In the genomic region with DNA sequence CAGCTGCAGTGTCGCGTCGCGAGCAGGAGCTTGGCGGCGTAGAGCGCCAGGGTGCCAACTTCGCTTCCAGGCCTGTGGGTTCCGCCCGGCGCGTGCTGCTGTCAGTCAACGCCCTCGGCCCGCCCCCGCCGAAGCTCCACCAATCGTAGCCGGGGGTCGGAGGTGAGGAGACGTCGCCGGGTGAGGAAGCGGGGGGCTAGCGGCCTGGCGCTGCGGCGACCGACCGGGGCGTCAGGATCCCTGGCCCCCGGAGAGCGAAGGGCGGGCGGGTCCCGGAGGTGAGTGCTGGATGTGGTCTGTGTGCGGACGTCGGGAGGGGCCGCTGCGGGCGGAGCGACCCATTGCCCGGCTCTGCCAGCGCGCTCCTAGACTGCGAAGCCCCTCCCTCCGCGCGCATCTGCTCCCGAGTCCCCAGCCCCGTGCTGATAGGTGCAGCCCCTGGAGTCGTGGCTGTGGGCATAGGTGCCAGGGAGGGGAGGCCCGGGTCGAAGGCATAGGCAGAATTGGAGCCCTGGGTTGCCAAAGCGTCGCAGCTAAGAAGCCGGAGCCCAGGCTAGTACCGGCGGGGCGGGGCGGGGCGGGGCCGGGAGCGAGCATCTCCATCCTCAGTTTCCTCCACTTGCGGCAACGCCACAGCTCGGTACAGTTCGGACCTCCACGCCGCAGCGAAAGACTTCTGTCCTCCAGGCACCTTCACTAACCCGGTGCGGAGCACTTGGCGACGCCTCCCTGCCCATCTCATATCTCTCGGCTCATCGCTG, we compare ENCODE assay signal across 8 cellular contexts. TPM values are rescaled to one million over a fixed set of nuclear protein-coding genes. Genes with fewer than 3 reads are reported as not detected.
DNase-seq lines count a peak whose midpoint lies in the region; ATAC-seq and TF ChIP-seq lines count a peak whose summit lies in the region.

A gene (plus strand): TSS at position 165 of the 761 bp plus-strand sequence. CDS start 6,386 bp downstream, outside the sequence.

- WGBS in lower leg skin, 2 donors = 1 to 2% methylated on average over 8 to 44 of the region's 78 CpGs

- H3K27ac Mint-ChIP-seq in CD14-positive monocyte = peak within 1 kb of the TSS; percentile 83 to 93 (median 91)

- intact Hi-C loops in CD14-positive monocyte (cut with micrococcal nuclease) = loop anchor here in 1 of 2 donors (5.0 to 10.0 kb wide), 2 partner anchors 52 to 204 kb away; a partner anchor contains a TSS
- intact Hi-C loops in dorsolateral prefrontal cortex (cut with DNase I) = loop anchor here (2.0 to 5.0 kb wide), 4 partner anchors 46 to 92 kb away; a partner anchor contains a TSS
- intact Hi-C loops in lower leg skin (cut with DNase I; ENCODE audit: low total_unique reads) = no loop called here

- H3K9me3 Mint-ChIP-seq in CD14-positive monocyte = no peaks in the 10 kb centered on the region

- H3K4me3 ChIP-seq in dorsolateral prefrontal cortex = peak within 1 kb of the TSS; percentile 62 to 98 (median 92)
- H3K4me3 ChIP-seq in lower leg skin (ENCODE audit: low read depth, poor library complexity, severe bottlenecking) = peak within 1 kb of the TSS; percentile 86

- ATAC-seq in GM19395 (IDR thresholded peaks at IDR 0.05; ENCODE audit: unreplicated experiment) (peak; percentile 93), HG03558 (IDR thresholded peaks at IDR 0.05; ENCODE audit: extremely low read depth, unreplicated experiment) (peak; percentile 89)

- TF ChIP-seq CTCF in CD14-positive monocyte (IDR thresholded peaks at IDR 0.05) (no peak), dorsolateral prefrontal cortex (IDR thresholded peaks at IDR 0.05 in 54 of 56, conservative IDR thresholded peaks at IDR 0.05 in 2 of 56; ENCODE audit: low read depth in 1 of 56, partially characterized antibody in 56 of 56) (peak in 30 of 56 donors; percentile 7 to 48 (median 21)), lower leg skin (IDR thresholded peaks at IDR 0.05) (no peak)

- DNase-seq in CD14-positive monocyte (ENCODE audit: low spot score) (peak; percentile 85), NCI-H748 (lab: John Stamatoyannopoulos, UW; ENCODE audit: unreplicated experiment) (peak; percentile 81), dorsolateral prefrontal cortex (peak; percentile 93 to 98 (median 97)), lower leg skin (ENCODE audit: low spot score in 2 of 2) (peak; percentile 89 to 99)
- peak; percentile 95 to 96 for DNase-seq in activated CD4-positive, alpha-beta T cell treated with anti-CD3 and anti-CD28 coated beads, Interleukin-2, amount 50 U/mL, for 48 hours
- DNase-seq in stimulated activated CD4-positive, alpha-beta T cell treated with anti-CD3 and anti-CD28 coated beads, Interleukin-4, amount 100 ng/mL, for 48 hours (ENCODE audit: low read depth in 2 of 2) = peak; percentile 92 to 93

- peaks cover 46% of the 10 kb centered on the region for H3K4me1 Mint-ChIP-seq in CD14-positive monocyte

- peaks cover 0 to 3% (median 0%) of the 10 kb centered on the region in 3 donors for H3K27me3 Mint-ChIP-seq in CD14-positive monocyte (ENCODE audit: low read depth in 3 of 3)

- no peaks in the 10 kb centered on the region for H3K27me3 ChIP-seq in dorsolateral prefrontal cortex

- H3K4me3 Mint-ChIP-seq in CD14-positive monocyte = peak within 1 kb of the TSS; percentile 89 to 94

- no peak for TF ChIP-seq POLR2A in lower leg skin (IDR thresholded peaks at IDR 0.05)

- peak within 1 kb of the TSS; percentile 60 to 98 (median 93) for H3K27ac ChIP-seq in dorsolateral prefrontal cortex

- H3K36me3 Mint-ChIP-seq in CD14-positive monocyte = peaks cover 14 to 20% of the 10 kb centered on the region in 2 donors

RNA-seq across cellular contexts. Expression of the gene that starts here (rescaled TPM):
- 10 to 100 TPM; 19.8 to 35.8 TPM for polyA plus RNA-seq in CD14-positive monocyte
- 100 to 1,000 TPM in 1 of 120 experiments, 10 to 100 TPM in 119; 30.4 to 103 (median 51.4) TPM for total RNA-seq in dorsolateral prefrontal cortex
- total RNA-seq in lower leg skin = 1 to 10 TPM; 2.0 to 5.6 (median 2.7) TPM

Comparison
In these comparisons a context has a peak if more than half of its experiments do, and no peak if none do; other contexts are left out.
1. Peak in every context shown above with its lines: DNase-seq, ATAC-seq, H3K4me3 ChIP-seq and H3K27ac ChIP-seq.
2. RNA of the gene that starts here (total RNA-seq): 30.4 to 103 TPM in dorsolateral prefrontal cortex; 2.0 to 5.6 TPM in lower leg skin; every median in the first group is over 4 times any median in the second.
3. CTCF ChIP-seq: peak in dorsolateral prefrontal cortex (30 of 56); none in CD14-positive monocyte (single experiment) and lower leg skin (0 of 3).